Comparison of ENCODE assay signal across 2 cellular contexts in the genomic region with DNA sequence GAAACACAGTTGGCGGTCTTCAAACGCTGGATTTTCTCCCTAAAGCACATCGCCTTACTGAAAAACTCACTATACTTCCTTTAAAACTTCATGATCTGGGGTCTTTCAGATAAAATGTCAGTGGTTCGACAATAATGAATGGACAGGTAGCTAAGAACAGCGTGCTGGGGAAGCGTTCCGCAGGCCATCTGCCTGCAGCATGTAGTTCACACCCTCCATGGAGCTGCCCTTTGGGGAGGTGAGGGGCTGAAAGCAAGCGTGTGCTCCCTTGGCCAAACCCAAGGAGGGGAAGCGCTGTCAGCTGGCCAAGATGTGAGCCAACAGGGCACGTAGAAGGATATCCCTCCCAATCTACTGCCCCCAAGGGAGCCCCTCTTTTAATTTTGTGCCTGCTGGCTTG.
A peak's percentile ranks its signal among the peaks of the same experiment; 100 is the strongest.
TF ChIP-seq lines count a peak whose summit lies in the region.

No MANE protein-coding gene starts in this region.

TF ChIP-seq in GM23338, 12 proteins besides CTCF, POLR2A, EP300 and RAD21 (continues in another document):
- TF ChIP-seq POLR2AphosphoS5 (IDR thresholded peaks at IDR 0.05; ENCODE audit: low read depth): no peak
- no peak for TF ChIP-seq NANOG (IDR thresholded peaks at IDR 0.05; ENCODE audit: borderline replicate concordance)
- no peak for TF ChIP-seq CREB1 (CRISPR knock-in tag; IDR thresholded peaks at IDR 0.05; ENCODE audit: low read depth)
- TF ChIP-seq JUNB (IDR thresholded peaks at IDR 0.05; ENCODE audit: unreplicated experiment): no peak
- TF ChIP-seq, protein P1, sequence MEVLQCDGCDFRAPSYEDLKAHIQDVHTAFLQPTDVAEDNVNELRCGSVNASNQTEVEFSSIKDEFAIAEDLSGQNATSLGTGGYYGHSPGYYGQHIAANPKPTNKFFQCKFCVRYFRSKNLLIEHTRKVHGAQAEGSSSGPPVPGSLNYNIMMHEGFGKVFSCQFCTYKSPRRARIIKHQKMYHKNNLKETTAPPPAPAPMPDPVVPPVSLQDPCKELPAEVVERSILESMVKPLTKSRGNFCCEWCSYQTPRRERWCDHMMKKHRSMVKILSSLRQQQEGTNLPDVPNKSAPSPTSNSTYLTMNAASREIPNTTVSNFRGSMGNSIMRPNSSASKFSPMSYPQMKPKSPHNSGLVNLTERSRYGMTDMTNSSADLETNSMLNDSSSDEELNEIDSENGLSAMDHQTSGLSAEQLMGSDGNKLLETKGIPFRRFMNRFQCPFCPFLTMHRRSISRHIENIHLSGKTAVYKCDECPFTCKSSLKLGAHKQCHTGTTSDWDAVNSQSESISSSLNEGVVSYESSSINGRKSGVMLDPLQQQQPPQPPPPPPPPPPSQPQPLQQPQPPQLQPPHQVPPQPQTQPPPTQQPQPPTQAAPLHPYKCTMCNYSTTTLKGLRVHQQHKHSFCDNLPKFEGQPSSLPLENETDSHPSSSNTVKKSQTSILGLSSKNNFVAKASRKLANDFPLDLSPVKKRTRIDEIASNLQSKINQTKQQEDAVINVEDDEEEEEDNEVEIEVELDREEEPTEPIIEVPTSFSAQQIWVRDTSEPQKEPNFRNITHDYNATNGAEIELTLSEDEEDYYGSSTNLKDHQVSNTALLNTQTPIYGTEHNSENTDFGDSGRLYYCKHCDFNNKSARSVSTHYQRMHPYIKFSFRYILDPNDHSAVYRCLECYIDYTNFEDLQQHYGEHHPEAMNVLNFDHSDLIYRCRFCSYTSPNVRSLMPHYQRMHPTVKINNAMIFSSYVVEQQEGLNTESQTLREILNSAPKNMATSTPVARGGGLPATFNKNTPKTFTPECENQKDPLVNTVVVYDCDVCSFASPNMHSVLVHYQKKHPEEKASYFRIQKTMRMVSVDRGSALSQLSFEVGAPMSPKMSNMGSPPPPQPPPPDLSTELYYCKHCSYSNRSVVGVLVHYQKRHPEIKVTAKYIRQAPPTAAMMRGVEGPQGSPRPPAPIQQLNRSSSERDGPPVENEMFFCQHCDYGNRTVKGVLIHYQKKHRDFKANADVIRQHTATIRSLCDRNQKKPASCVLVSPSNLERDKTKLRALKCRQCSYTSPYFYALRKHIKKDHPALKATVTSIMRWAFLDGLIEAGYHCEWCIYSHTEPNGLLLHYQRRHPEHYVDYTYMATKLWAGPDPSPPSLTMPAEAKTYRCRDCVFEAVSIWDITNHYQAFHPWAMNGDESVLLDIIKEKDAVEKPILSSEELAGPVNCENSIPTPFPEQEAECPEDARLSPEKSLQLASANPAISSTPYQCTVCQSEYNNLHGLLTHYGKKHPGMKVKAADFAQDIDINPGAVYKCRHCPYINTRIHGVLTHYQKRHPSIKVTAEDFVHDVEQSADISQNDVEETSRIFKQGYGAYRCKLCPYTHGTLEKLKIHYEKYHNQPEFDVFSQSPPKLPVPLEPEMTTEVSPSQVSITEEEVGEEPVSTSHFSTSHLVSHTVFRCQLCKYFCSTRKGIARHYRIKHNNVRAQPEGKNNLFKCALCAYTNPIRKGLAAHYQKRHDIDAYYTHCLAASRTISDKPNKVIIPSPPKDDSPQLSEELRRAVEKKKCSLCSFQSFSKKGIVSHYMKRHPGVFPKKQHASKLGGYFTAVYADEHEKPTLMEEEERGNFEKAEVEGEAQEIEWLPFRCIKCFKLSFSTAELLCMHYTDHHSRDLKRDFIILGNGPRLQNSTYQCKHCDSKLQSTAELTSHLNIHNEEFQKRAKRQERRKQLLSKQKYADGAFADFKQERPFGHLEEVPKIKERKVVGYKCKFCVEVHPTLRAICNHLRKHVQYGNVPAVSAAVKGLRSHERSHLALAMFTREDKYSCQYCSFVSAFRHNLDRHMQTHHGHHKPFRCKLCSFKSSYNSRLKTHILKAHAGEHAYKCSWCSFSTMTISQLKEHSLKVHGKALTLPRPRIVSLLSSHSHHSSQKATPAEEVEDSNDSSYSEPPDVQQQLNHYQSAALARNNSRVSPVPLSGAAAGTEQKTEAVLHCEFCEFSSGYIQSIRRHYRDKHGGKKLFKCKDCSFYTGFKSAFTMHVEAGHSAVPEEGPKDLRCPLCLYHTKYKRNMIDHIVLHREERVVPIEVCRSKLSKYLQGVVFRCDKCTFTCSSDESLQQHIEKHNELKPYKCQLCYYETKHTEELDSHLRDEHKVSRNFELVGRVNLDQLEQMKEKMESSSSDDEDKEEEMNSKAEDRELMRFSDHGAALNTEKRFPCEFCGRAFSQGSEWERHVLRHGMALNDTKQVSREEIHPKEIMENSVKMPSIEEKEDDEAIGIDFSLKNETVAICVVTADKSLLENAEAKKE (CRISPR knock-in tag; IDR thresholded peaks at IDR 0.05): no peak
- TF ChIP-seq STAT1 (IDR thresholded peaks at IDR 0.05; ENCODE audit: unreplicated experiment): no peak
- TF ChIP-seq, protein P2, sequence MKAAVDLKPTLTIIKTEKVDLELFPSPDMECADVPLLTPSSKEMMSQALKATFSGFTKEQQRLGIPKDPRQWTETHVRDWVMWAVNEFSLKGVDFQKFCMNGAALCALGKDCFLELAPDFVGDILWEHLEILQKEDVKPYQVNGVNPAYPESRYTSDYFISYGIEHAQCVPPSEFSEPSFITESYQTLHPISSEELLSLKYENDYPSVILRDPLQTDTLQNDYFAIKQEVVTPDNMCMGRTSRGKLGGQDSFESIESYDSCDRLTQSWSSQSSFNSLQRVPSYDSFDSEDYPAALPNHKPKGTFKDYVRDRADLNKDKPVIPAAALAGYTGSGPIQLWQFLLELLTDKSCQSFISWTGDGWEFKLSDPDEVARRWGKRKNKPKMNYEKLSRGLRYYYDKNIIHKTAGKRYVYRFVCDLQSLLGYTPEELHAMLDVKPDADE (IDR thresholded peaks at IDR 0.05): no peak
- TF ChIP-seq, protein P3, sequence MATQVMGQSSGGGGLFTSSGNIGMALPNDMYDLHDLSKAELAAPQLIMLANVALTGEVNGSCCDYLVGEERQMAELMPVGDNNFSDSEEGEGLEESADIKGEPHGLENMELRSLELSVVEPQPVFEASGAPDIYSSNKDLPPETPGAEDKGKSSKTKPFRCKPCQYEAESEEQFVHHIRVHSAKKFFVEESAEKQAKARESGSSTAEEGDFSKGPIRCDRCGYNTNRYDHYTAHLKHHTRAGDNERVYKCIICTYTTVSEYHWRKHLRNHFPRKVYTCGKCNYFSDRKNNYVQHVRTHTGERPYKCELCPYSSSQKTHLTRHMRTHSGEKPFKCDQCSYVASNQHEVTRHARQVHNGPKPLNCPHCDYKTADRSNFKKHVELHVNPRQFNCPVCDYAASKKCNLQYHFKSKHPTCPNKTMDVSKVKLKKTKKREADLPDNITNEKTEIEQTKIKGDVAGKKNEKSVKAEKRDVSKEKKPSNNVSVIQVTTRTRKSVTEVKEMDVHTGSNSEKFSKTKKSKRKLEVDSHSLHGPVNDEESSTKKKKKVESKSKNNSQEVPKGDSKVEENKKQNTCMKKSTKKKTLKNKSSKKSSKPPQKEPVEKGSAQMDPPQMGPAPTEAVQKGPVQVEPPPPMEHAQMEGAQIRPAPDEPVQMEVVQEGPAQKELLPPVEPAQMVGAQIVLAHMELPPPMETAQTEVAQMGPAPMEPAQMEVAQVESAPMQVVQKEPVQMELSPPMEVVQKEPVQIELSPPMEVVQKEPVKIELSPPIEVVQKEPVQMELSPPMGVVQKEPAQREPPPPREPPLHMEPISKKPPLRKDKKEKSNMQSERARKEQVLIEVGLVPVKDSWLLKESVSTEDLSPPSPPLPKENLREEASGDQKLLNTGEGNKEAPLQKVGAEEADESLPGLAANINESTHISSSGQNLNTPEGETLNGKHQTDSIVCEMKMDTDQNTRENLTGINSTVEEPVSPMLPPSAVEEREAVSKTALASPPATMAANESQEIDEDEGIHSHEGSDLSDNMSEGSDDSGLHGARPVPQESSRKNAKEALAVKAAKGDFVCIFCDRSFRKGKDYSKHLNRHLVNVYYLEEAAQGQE (IDR thresholded peaks at IDR 0.05; ENCODE audit: unreplicated experiment): no peak
- no peak for TF ChIP-seq ZNF114 (CRISPR knock-in tag; IDR thresholded peaks at IDR 0.05)
- TF ChIP-seq ZNF331 (CRISPR knock-in tag; IDR thresholded peaks at IDR 0.05; ENCODE audit: low read depth): no peak

TF ChIP-seq in H1, 55 proteins besides CTCF, POLR2A, EP300 and RAD21:
- TF ChIP-seq, protein P4, sequence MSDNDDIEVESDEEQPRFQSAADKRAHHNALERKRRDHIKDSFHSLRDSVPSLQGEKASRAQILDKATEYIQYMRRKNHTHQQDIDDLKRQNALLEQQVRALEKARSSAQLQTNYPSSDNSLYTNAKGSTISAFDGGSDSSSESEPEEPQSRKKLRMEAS (IDR thresholded peaks at IDR 0.05): peak; percentile 58
- TF ChIP-seq HDAC6 (IDR thresholded peaks at IDR 0.05; ENCODE audit: low read depth, low read length) (no peak), CHD2 (IDR thresholded peaks at IDR 0.05; ENCODE audit: low read length) (no peak), SIX5 (IDR thresholded peaks at IDR 0.05; ENCODE audit: low read depth, low read length) (no peak), EGR1 (IDR thresholded peaks at IDR 0.05; ENCODE audit: borderline replicate concordance, low read depth, low read length) (no peak), CEBPB (IDR thresholded peaks at IDR 0.05; ENCODE audit: low read depth, low read length) (no peak), SRF (IDR thresholded peaks at IDR 0.05; ENCODE audit: low read depth, low read length) (no peak), BRCA1 (IDR thresholded peaks at IDR 0.05; ENCODE audit: low read depth, low read length) (no peak), KDM1A (IDR thresholded peaks at IDR 0.05; ENCODE audit: borderline replicate concordance, low read length) (no peak)
- TF ChIP-seq, protein P5, sequence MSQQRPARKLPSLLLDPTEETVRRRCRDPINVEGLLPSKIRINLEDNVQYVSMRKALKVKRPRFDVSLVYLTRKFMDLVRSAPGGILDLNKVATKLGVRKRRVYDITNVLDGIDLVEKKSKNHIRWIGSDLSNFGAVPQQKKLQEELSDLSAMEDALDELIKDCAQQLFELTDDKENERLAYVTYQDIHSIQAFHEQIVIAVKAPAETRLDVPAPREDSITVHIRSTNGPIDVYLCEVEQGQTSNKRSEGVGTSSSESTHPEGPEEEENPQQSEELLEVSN (IDR thresholded peaks at IDR 0.05): peak; percentile 44
